ENCODE assay signal across 8 cellular contexts in genomic region chr4:139633661-139634060, GRCh38. TPM values are rescaled to one million over a fixed set of nuclear protein-coding genes. Genes with fewer than 3 reads are reported as not detected.
DNase-seq lines count a peak whose midpoint lies in the region; TF ChIP-seq lines count a peak whose summit lies in the region.

No MANE protein-coding gene starts in this region.

- H3K36me3 ChIP-seq in OCI-LY1 (ENCODE audit: insufficient read depth, low read length) (no peaks in the 10 kb centered on the region), ovary (no peaks in the 10 kb centered on the region)

- H3K4me2 ChIP-seq in OCI-LY1 (ENCODE audit: low read length): no peak overlapping the region

- DNase-seq in GM03348 (ENCODE audit: low spot score) (peak; percentile 44), fibroblast of the aortic adventitia (ENCODE audit: low read depth) (peak; percentile 57), ovary (peak in 2 of 5 donors; percentile 20 to 48), GM20000 (ENCODE audit: low spot score) (no peak), MV-4-11 (lab: John Stamatoyannopoulos, UW) (no peak), HCEC 1CT (no peak)
- no peak for DNase-seq in NK-92 treated with Interleukin-12 subunit alpha and Interleukin-12 subunit beta, amount 100 ng/mL, for 24 hours (lab: John Stamatoyannopoulos, UW)

- H3K9ac ChIP-seq in OCI-LY1 (ENCODE audit: low read length): no peak overlapping the region

- peaks cover 3% of the 10 kb centered on the region for H3K4me1 ChIP-seq in OCI-LY1 (ENCODE audit: insufficient read depth, low read length, severe bottlenecking)
- H3K4me1 ChIP-seq in ovary (ENCODE audit: insufficient read depth): no peaks in the 10 kb centered on the region

- no peak overlapping the region for H3K27ac ChIP-seq in OCI-LY1 (ENCODE audit: low read depth, low read length, poor library complexity, severe bottlenecking)
- no peak overlapping the region for H3K27ac ChIP-seq in ovary

- H2AFZ ChIP-seq in OCI-LY1 (ENCODE audit: low read length): no peak overlapping the region

- no peaks in the 10 kb centered on the region for H3K79me2 ChIP-seq in OCI-LY1 (ENCODE audit: insufficient read depth, low read length)

- no peaks in the 10 kb centered on the region for H3F3A ChIP-seq in OCI-LY1 (ENCODE audit: insufficient read depth, low read length)

- TF ChIP-seq CTCF in OCI-LY1 (IDR thresholded peaks at IDR 0.05; ENCODE audit: low read length) (peak; percentile 38; the same call in 1 of the 2 replicates), fibroblast of the aortic adventitia (IDR thresholded peaks at IDR 0.05; ENCODE audit: insufficient read depth, low read length) (peak; percentile 74), ovary (IDR thresholded peaks at IDR 0.05) (peak; percentile 18 to 44 (median 38)), GM20000 (IDR thresholded peaks at IDR 0.05; ENCODE audit: extremely low read depth, missing control alignments) (no peak)

- no peaks in the 10 kb centered on the region for H3K9me3 ChIP-seq in OCI-LY1 (ENCODE audit: low read length)
- no peaks in the 10 kb centered on the region for H3K9me3 ChIP-seq in ovary

- H3K4me3 ChIP-seq in OCI-LY1 (ENCODE audit: low read depth, low read length, poor library complexity, severe bottlenecking) (no peak overlapping the region), fibroblast of the aortic adventitia (ENCODE audit: low read depth, low read length) (peak overlapping the region; percentile 35), ovary (peak overlapping the region; percentile 23)

- WGBS in ovary, 3 donors: 9 to 12% (median 10%) methylated on average over 11 of the region's 11 CpGs

- TF ChIP-seq EP300 in ovary (IDR thresholded peaks at IDR 0.05): no peak

- H4K20me1 ChIP-seq in OCI-LY1 (ENCODE audit: insufficient read depth, low read length): no peaks in the 10 kb centered on the region

- H3K9me2 ChIP-seq in OCI-LY1 (ENCODE audit: low read depth, low read length): no peaks in the 10 kb centered on the region

- peaks cover 2% of the 10 kb centered on the region; the same call in 1 of the 2 replicates for H3K27me3 ChIP-seq in OCI-LY1 (ENCODE audit: insufficient read depth, low read length)
- H3K27me3 ChIP-seq in ovary: no peaks in the 10 kb centered on the region

- no peak for TF ChIP-seq POLR2A in ovary (IDR thresholded peaks at IDR 0.05)

- intact Hi-C loops in ovary (cut with DNase I): loop anchor here in 2 of 4 donors (2.0 to 10.0 kb wide), 2 partner anchors 137 to 139 kb away; no protein-coding TSS in a partner anchor

RNA-seq across cellular contexts. Expression of gene MGST2, which starts 32.0 kb away (rescaled TPM):
- total RNA-seq in fibroblast of the aortic adventitia (ENCODE audit: low replicate concordance): 3.6 and 8.0 TPM in 2 replicates
- 10 to 100 TPM; 14.5 to 64.9 (median 28.1) TPM for total RNA-seq in ovary
- 10 to 100 TPM; 46.0 to 76.5 TPM for polyA plus RNA-seq in ovary

Comparison
In these comparisons a context has a peak if more than half of its experiments do, and no peak if none do; other contexts are left out.
1. DNase-seq: peak in GM03348 (single experiment) and fibroblast of the aortic adventitia (single experiment); none in GM20000 (single experiment), NK-92 treated with Interleukin-12 subunit alpha and Interleukin-12 subunit beta, amount 100 ng/mL, for 24 hours (single experiment), MV-4-11 (single experiment) and HCEC 1CT (single experiment).